15 cellular contexts compared by ENCODE assay signal in the genomic region with DNA sequence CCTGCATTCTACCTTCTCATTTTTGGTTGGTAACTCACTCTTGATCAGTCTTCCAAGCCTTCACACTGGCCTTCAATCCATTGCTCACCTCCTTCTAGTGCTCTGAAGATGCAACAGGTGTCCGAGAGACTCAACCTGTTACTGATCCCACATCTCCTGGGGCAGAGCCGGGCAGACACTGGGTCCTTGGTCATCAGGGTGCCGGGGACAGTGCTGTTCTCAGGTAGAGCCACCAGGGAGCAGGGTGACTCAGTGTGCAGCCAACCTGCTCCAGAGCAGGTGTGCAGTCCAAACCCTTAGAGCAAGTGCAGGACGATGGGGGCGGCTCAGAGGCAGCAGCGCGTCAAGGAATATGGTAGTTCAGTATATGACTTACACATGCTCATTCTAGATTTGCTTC.
DNase-seq lines count a peak whose midpoint lies in the region; TF ChIP-seq lines count a peak whose summit lies in the region.
"Had no signal": no experiment of that assay in that cellular context is flagged by ENCODE, and none has a peak within 500 bp of the region (broad histone marks: within the 10 kb centered on the region; RNA-seq: fewer than 3 reads in every experiment).

No MANE protein-coding gene starts in this region.

- H3K9me3 ChIP-seq in H9 (ENCODE audit: control insufficient read depth, low read depth, low read length): no peaks in the 10 kb centered on the region
- H3K9me3 ChIP-seq in esophagus muscularis mucosa: no peaks in the 10 kb centered on the region
- H3K9me3 ChIP-seq: BE2C had no signal

- no peak overlapping the region for H2BK20ac ChIP-seq in H9 (ENCODE audit: low read depth, low read length, poor library complexity, severe bottlenecking)

- H2AK5ac ChIP-seq in H9 (ENCODE audit: insufficient read length, low read length): no peak overlapping the region

- no peak for TF ChIP-seq EP300 in esophagus muscularis mucosa (IDR thresholded peaks at IDR 0.05)

- no peak overlapping the region for H3K4me3 ChIP-seq in esophagus muscularis mucosa

- no peak overlapping the region for H3T11ph ChIP-seq in H9 (ENCODE audit: low read length)

- H3K56ac ChIP-seq in H9 (ENCODE audit: insufficient read length, low read depth, low read length): no peak overlapping the region

- TF ChIP-seq CTCF in H9 (conservative IDR thresholded peaks at IDR 0.05) (peak; percentile 48; the same call in 2 of the 3 replicates), LNCAP (IDR thresholded peaks at IDR 0.05) (0 out of 2 replicates have a peak, but pooled peaks have one; percentile 10), esophagus muscularis mucosa (IDR thresholded peaks at IDR 0.05) (no peak), progenitor cell of endocrine pancreas (IDR thresholded peaks at IDR 0.05; ENCODE audit: unreplicated experiment) (peak; percentile 11), GM13976 (IDR thresholded peaks at IDR 0.05; ENCODE audit: borderline replicate concordance, control extremely low read depth, extremely low read depth, insufficient read depth, missing control alignments) (no peak)

- H3K23me2 ChIP-seq in H9 (ENCODE audit: insufficient read length, low read depth, low read length, poor library complexity, severe bottlenecking): no peaks in the 10 kb centered on the region

- H2BK5ac ChIP-seq in H9 (ENCODE audit: insufficient read length, low read length): no peak overlapping the region

- peaks cover 5% of the 10 kb centered on the region for H3K27me3 Mint-ChIP-seq in H9 (ENCODE audit: low read depth)
- peaks cover 46% of the 10 kb centered on the region for H3K27me3 Mint-ChIP-seq in progenitor cell of endocrine pancreas

- no peaks in the 10 kb centered on the region for H3K79me1 ChIP-seq in H9 (ENCODE audit: insufficient read depth, low read depth, low read length, poor library complexity, severe bottlenecking)

- no peaks in the 10 kb centered on the region for H3K36me3 Mint-ChIP-seq in H9 (ENCODE audit: insufficient read depth in 1 of 3, low read depth in 3 of 3)
- H3K36me3 Mint-ChIP-seq in progenitor cell of endocrine pancreas (ENCODE audit: insufficient read depth): no peaks in the 10 kb centered on the region

- H3K4me1 Mint-ChIP-seq in H9 (peaks cover 4 to 6% of the 10 kb centered on the region in 2 experiments; a peak in 2 of 4 replicates), progenitor cell of endocrine pancreas (ENCODE audit: low read depth) (peaks cover 8% of the 10 kb centered on the region)

- H3K9me3 Mint-ChIP-seq in H9 (no peaks in the 10 kb centered on the region), progenitor cell of endocrine pancreas (ENCODE audit: low read depth) (no peaks in the 10 kb centered on the region)

- H3K4me2 ChIP-seq in H9 (ENCODE audit: insufficient read depth, insufficient read length, low read length): no peak overlapping the region
- H3K4me2 ChIP-seq: KMS-11 had no signal

- H4K91ac ChIP-seq in H9 (ENCODE audit: insufficient read length, low read depth, low read length): no peak overlapping the region

- no peak overlapping the region for H2BK12ac ChIP-seq in H9 (ENCODE audit: insufficient read length, low read depth, low read length)

- intact Hi-C loops in esophagus muscularis mucosa (cut with DNase I): no loop called here

- H4K8ac ChIP-seq in H9 (replicated peaks; ENCODE audit: insufficient read length, low read depth, low read length): no peak overlapping the region

- no peak overlapping the region for H3K23ac ChIP-seq in H9 (ENCODE audit: insufficient read length, low read depth, low read length)

- H4K20me1 ChIP-seq in H9 (ENCODE audit: control insufficient read depth, insufficient read depth, insufficient read length): no peaks in the 10 kb centered on the region

- H2BK120ac ChIP-seq in H9 (ENCODE audit: low read depth, low read length, poor library complexity, severe bottlenecking): no peak overlapping the region

- DNase-seq in H9 (peak; percentile 45), esophagus muscularis mucosa (ENCODE audit: extremely low spot score) (peak; percentile 57), progenitor cell of endocrine pancreas (ENCODE audit: low spot score, unreplicated experiment) (no peak), GM13976 (ENCODE audit: low spot score) (no peak), amygdala (lab: John Stamatoyannopoulos, UW) (no peak), C1 segment of cervical spinal cord (lab: John Stamatoyannopoulos, UW) (no peak)
- DNase-seq: BE2C, HCEC 1CT, NCI-H1417, NCI-H1930, NCI-H2171, NCI-H82, SHP77 had no signal

- no peak overlapping the region for H4K5ac ChIP-seq in H9 (ENCODE audit: insufficient read length, low read depth, low read length)

- H3K36me3 ChIP-seq in esophagus muscularis mucosa: no peaks in the 10 kb centered on the region
- H3K36me3 ChIP-seq: BE2C had no signal

- H3K27ac Mint-ChIP-seq in H9 (no peak overlapping the region; a peak in 1 of 7 replicates), progenitor cell of endocrine pancreas (no peak overlapping the region)

- no peak overlapping the region for H3K27ac ChIP-seq in H9 (ENCODE audit: insufficient read length, low read depth, low read length)
- no peak overlapping the region for H3K27ac ChIP-seq in esophagus muscularis mucosa (replicated peaks in 1 of 4)
- H3K27ac ChIP-seq: KMS-11 had no signal

- no peak overlapping the region for H3K9ac ChIP-seq in H9 (ENCODE audit: extremely low read depth, insufficient read length, low read length)
- H3K9ac ChIP-seq: KMS-11 had no signal

- no peak overlapping the region for H3K18ac ChIP-seq in H9 (ENCODE audit: insufficient read length, low read depth, low read length)

- H3K4me1 ChIP-seq in H9 (ENCODE audit: insufficient read depth, low read length): peaks cover 4% of the 10 kb centered on the region; the same call in 1 of the 2 replicates
- no peaks in the 10 kb centered on the region for H3K4me1 ChIP-seq in esophagus muscularis mucosa
- H3K4me1 ChIP-seq: BE2C had no signal

- no CpG with 5 or more reads among the region's 7 CpGs for WGBS in H9 (ENCODE audit: extremely low coverage, insufficient read length, low lambda C conversion rate)
- WGBS in esophagus muscularis mucosa: 92% methylated on average over 5 of the region's 7 CpGs

- no peak for TF ChIP-seq POLR2A in esophagus muscularis mucosa (IDR thresholded peaks at IDR 0.05; ENCODE audit: low read depth)

- H3K4me3 Mint-ChIP-seq in H9 (no peak overlapping the region), progenitor cell of endocrine pancreas (ENCODE audit: low read depth) (no peak overlapping the region)

- no peaks in the 10 kb centered on the region for H3K27me3 ChIP-seq in H9 (ENCODE audit: insufficient read depth, low read length)
- H3K27me3 ChIP-seq in esophagus muscularis mucosa: no peaks in the 10 kb centered on the region
- H3K27me3 ChIP-seq: BE2C had no signal

- no peak overlapping the region for H3K4ac ChIP-seq in H9 (ENCODE audit: low read depth, low read length)

- H3K79me2 ChIP-seq in H9 (ENCODE audit: insufficient read depth, low read length): no peaks in the 10 kb centered on the region

- in situ Hi-C loops in GM13976 (cut with MboI; ENCODE audit: low sequenced_read_pairs, unreplicated experiment): no loop called here

- no peak overlapping the region for H2AFZ ChIP-seq in H9 (ENCODE audit: low read length)

- H3K14ac ChIP-seq in H9 (ENCODE audit: insufficient read depth, low read length): no peak overlapping the region

- no peak overlapping the region for H2BK15ac ChIP-seq in H9 (ENCODE audit: low read depth, low read length)

Comparison
In these comparisons a context has a peak if more than half of its experiments do, and no peak if none do; other contexts are left out.
1. DNase-seq: peak in H9 (single experiment) and esophagus muscularis mucosa (single experiment); none in progenitor cell of endocrine pancreas (single experiment), GM13976 (single experiment), amygdala (0 of 56) and C1 segment of cervical spinal cord (0 of 14).
2. CTCF ChIP-seq: peak in H9 (single experiment), LNCAP (single experiment) and progenitor cell of endocrine pancreas (single experiment); none in esophagus muscularis mucosa (0 of 3) and GM13976 (single experiment).